Comparison of ENCODE assay signal across 1 cellular context in genomic region chr7:155489158-155489840, GRCh38.
TF ChIP-seq lines count a peak whose summit lies in the region.

No MANE protein-coding gene starts in this region.

TF ChIP-seq in H1, 55 proteins besides CTCF, POLR2A, EP300 and RAD21:
- TF ChIP-seq MAFK (IDR thresholded peaks at IDR 0.05; ENCODE audit: low read depth, low read length) (no peak), SP1 (IDR thresholded peaks at IDR 0.05; ENCODE audit: low read depth, low read length) (no peak), JUND (IDR thresholded peaks at IDR 0.05; ENCODE audit: low read length) (no peak), CHD2 (IDR thresholded peaks at IDR 0.05; ENCODE audit: low read length) (no peak), TCF12 (IDR thresholded peaks at IDR 0.05; ENCODE audit: low read depth, low read length) (no peak), ATF2 (IDR thresholded peaks at IDR 0.05; ENCODE audit: low read length) (no peak), CREB1 (IDR thresholded peaks at IDR 0.05) (no peak), HDAC2 (IDR thresholded peaks at IDR 0.05; ENCODE audit: borderline replicate concordance in 1 of 2, low read depth in 2 of 2, low read length in 2 of 2) (no peak), NRF1 (IDR thresholded peaks at IDR 0.05; ENCODE audit: low read depth, low read length) (no peak), BRCA1 (IDR thresholded peaks at IDR 0.05; ENCODE audit: low read depth, low read length) (no peak), TEAD4 (IDR thresholded peaks at IDR 0.05; ENCODE audit: low read depth, low read length) (no peak), SRF (IDR thresholded peaks at IDR 0.05; ENCODE audit: low read depth, low read length) (no peak), ATF3 (IDR thresholded peaks at IDR 0.05; ENCODE audit: insufficient read depth, low read depth, low read length) (no peak), NANOG (IDR thresholded peaks at IDR 0.05; ENCODE audit: insufficient read depth, low read depth, low read length, poor library complexity, severe bottlenecking) (no peak), TBP (IDR thresholded peaks at IDR 0.05; ENCODE audit: low read depth, low read length) (no peak), JUN (IDR thresholded peaks at IDR 0.05; ENCODE audit: low read depth, low read length) (no peak), PHF8 (conservative IDR thresholded peaks at IDR 0.05; ENCODE audit: low read depth, low read length) (no peak), SIN3A (conservative IDR thresholded peaks at IDR 0.05 in 1 of 2, IDR thresholded peaks at IDR 0.05 in 1 of 2; ENCODE audit: low read depth in 1 of 2, low read length in 2 of 2) (no peak), KDM5A (IDR thresholded peaks at IDR 0.05; ENCODE audit: low read length) (no peak)
